Comparison of ENCODE assay signal across 24 cellular contexts in the genomic region with DNA sequence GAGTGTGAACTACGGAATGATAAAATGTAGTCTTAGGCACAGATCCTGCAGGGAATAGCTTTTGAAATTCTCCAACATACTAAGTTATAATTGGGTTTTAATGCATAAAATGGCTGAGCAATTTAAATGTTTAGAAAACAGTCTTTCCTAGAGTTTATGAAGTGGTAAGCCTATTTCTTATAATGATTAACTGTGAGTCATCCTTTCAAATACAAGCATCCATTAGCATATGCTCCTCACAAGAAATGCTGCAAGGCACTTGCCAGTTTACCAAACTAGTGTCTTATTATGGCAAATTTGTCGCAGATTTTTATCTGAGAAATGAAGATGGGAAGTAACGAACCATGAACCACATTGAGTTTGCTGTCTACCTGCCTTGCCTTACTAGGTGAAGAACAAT.
DNase-seq lines count a peak whose midpoint lies in the region; ATAC-seq, FAIRE-seq and TF ChIP-seq lines count a peak whose summit lies in the region.
"Had no signal": no experiment of that assay in that cellular context is flagged by ENCODE, and none has a peak within 500 bp of the region (broad histone marks: within the 10 kb centered on the region; RNA-seq: fewer than 3 reads in every experiment).

No MANE protein-coding gene starts in this region.

- no peaks in the 10 kb centered on the region for H3K36me3 Mint-ChIP-seq in nephron (ENCODE audit: low read depth)
- H3K36me3 Mint-ChIP-seq: CD14-positive monocyte had no signal

- peak overlapping the region; percentile 69 to 89 (median 78) for H3K27ac Mint-ChIP-seq in nephron
- H3K27ac Mint-ChIP-seq: CD14-positive monocyte had no signal

- no TSS peak for BruUV-seq in PC-3 (replicated peaks; lab: Mats Ljungman, UMichigan)
- no TSS peak for BruUV-seq in HepG2 (replicated peaks; lab: Mats Ljungman, UMichigan)

- H3K79me2 ChIP-seq in PC-3 (ENCODE audit: low read length) (no peaks in the 10 kb centered on the region), fibroblast of lung (ENCODE audit: control insufficient read depth, insufficient read depth, low read length) (no peaks in the 10 kb centered on the region), HepG2 (ENCODE audit: insufficient read depth, low read length) (no peaks in the 10 kb centered on the region)

- POLR2A ChIA-PET in PC-3 (lab: Charles Lee; ENCODE audit: unreplicated experiment): no interaction called here
- POLR2A ChIA-PET in HepG2 (lab: Yijun Ruan, JAX): no interaction called here

- 3% methylated on average over 3 of the region's 3 CpGs for WGBS in HepG2 (ENCODE audit: low lambda C conversion rate)

- H3K36me3 ChIP-seq in PC-3 (ENCODE audit: low read depth, low read length): no peaks in the 10 kb centered on the region
- H3K36me3 ChIP-seq in fibroblast of lung (ENCODE audit: control insufficient read depth, insufficient read depth, low read length): no peaks in the 10 kb centered on the region
- no peaks in the 10 kb centered on the region for H3K36me3 ChIP-seq in HepG2 (replicated peaks in 1 of 2; ENCODE audit: control insufficient read depth in 1 of 2, insufficient read depth in 2 of 2, low read length in 2 of 2)
- H3K36me3 ChIP-seq: BE2C, SJSA1 had no signal

- H4K20me1 ChIP-seq in PC-3 (ENCODE audit: low read length) (no peaks in the 10 kb centered on the region), fibroblast of lung (ENCODE audit: control insufficient read depth, extremely low read depth, insufficient read depth, low read length) (no peaks in the 10 kb centered on the region), HepG2 (ENCODE audit: insufficient read depth, low read length) (no peaks in the 10 kb centered on the region)

- H3K4me1 Mint-ChIP-seq in nephron: peaks cover 28% of the 10 kb centered on the region
- H3K4me1 Mint-ChIP-seq: CD14-positive monocyte had no signal

- H3K4me2 ChIP-seq in PC-3 (ENCODE audit: low read length) (no peak overlapping the region), fibroblast of lung (ENCODE audit: extremely low read depth, insufficient read depth, low read length) (no peak overlapping the region), HepG2 (ENCODE audit: low read depth, low read length) (no peak overlapping the region)

- H3K9me3 Mint-ChIP-seq in nephron: no peaks in the 10 kb centered on the region

- H3K9me2 ChIP-seq in PC-3 (replicated peaks; ENCODE audit: low read length): no peaks in the 10 kb centered on the region

- H3K27me3 ChIP-seq in PC-3 (ENCODE audit: low read length) (peaks cover 3% of the 10 kb centered on the region; the same call in 1 of the 2 replicates), fibroblast of lung (ENCODE audit: control insufficient read depth, insufficient read depth, low read length) (no peaks in the 10 kb centered on the region), HepG2 (ENCODE audit: control insufficient read depth in 1 of 2, insufficient read depth in 2 of 2, low read length in 2 of 2) (no peaks in the 10 kb centered on the region)
- H3K27me3 ChIP-seq: BE2C, SJSA1 had no signal

- FAIRE-seq in HepG2 (lab: Jason Lieb, UNC): no peak
- FAIRE-seq: GM12891, H1 had no signal

- no peak for TF ChIP-seq EP300 in HepG2 (IDR thresholded peaks at IDR 0.05; ENCODE audit: low read depth in 2 of 2, low read length in 2 of 2)
- no peak for TF ChIP-seq EP300 in HepG2 (CRISPR knock-in tag; IDR thresholded peaks at IDR 0.05; ENCODE audit: borderline replicate concordance)

- in situ Hi-C loops in HepG2 (cut with HindIII; ENCODE audit: extremely low pct_ligation_motif_present, low pct_unique_long_range_greater_than_20kb): no loop called here

- H3K4me3 ChIP-seq in PC-3 (ENCODE audit: low read length) (no peak overlapping the region), fibroblast of lung (replicated peaks in 1 of 4; ENCODE audit: control extremely low read depth in 1 of 4, insufficient read depth in 1 of 4, low read depth in 3 of 4, low read length in 4 of 4) (no peak overlapping the region), HepG2 (replicated peaks in 1 of 3; ENCODE audit: insufficient read depth in 1 of 3, low read depth in 2 of 3, low read length in 3 of 3) (no peak overlapping the region)
- H3K4me3 ChIP-seq: SJSA1 had no signal

- no peak overlapping the region for H3K4me3 Mint-ChIP-seq in nephron
- H3K4me3 Mint-ChIP-seq: CD14-positive monocyte had no signal

- H3K9ac ChIP-seq in PC-3 (ENCODE audit: low read length) (no peak overlapping the region), fibroblast of lung (ENCODE audit: insufficient read depth, low read length) (no peak overlapping the region), HepG2 (ENCODE audit: insufficient read depth, low read depth, low read length) (no peak overlapping the region)

- no peaks in the 10 kb centered on the region for H3K27me3 Mint-ChIP-seq in nephron (ENCODE audit: low read depth)

- H3K27ac ChIP-seq in PC-3 (ENCODE audit: low read length) (no peak overlapping the region), fibroblast of lung (ENCODE audit: insufficient read depth, low read length) (no peak overlapping the region), HepG2 (ENCODE audit: extremely low read length, insufficient read depth, low read length) (no peak overlapping the region)
- H3K27ac ChIP-seq: HL-60, SJSA1 had no signal

- ATAC-seq in PC-3 (peak; percentile 97), HepG2 (no peak), HG03354 (IDR thresholded peaks at IDR 0.05; ENCODE audit: poor library complexity, severe bottlenecking, unreplicated experiment) (no peak)
- ATAC-seq: HCT116 had no signal

- H3K4me1 ChIP-seq in PC-3 (ENCODE audit: insufficient read depth, low read length) (no peaks in the 10 kb centered on the region; the same call in 1 of the 2 replicates), fibroblast of lung (ENCODE audit: control insufficient read depth, extremely low read depth, insufficient read depth, low read length) (no peaks in the 10 kb centered on the region), HepG2 (ENCODE audit: insufficient read depth, low read length) (no peaks in the 10 kb centered on the region)
- H3K4me1 ChIP-seq: BE2C, SJSA1 had no signal

- TF ChIP-seq CTCF in PC-3 (conservative IDR thresholded peaks at IDR 0.05; ENCODE audit: low read depth, low read length) (no peak), fibroblast of lung (conservative IDR thresholded peaks at IDR 0.05 in 1 of 2, IDR thresholded peaks at IDR 0.05 in 1 of 2; ENCODE audit: low read depth in 1 of 2, low read length in 2 of 2) (no peak), nephron (IDR thresholded peaks at IDR 0.05; ENCODE audit: unreplicated experiment in 3 of 3) (no peak), HepG2 (CRISPR knock-in tag; IDR thresholded peaks at IDR 0.05) (no peak)

- H2AFZ ChIP-seq in PC-3 (ENCODE audit: low read length): no peak overlapping the region
- no peak overlapping the region for H2AFZ ChIP-seq in fibroblast of lung (ENCODE audit: low read length)
- H2AFZ ChIP-seq in HepG2 (ENCODE audit: low read length): no peak overlapping the region

- TF ChIP-seq RAD21 in HepG2 (CRISPR knock-in tag; IDR thresholded peaks at IDR 0.05): no peak

- H3F3A ChIP-seq in PC-3 (ENCODE audit: low read length, unreplicated experiment): no peaks in the 10 kb centered on the region

- CTCF ChIA-PET in PC-3 (lab: Charles Lee): no interaction called here
- CTCF ChIA-PET in HepG2 (lab: Yijun Ruan, JAX; ENCODE audit: low intra/inter-chr PET ratio, low total read pairs): no interaction called here

- TF ChIP-seq POLR2A in HepG2 (IDR thresholded peaks at IDR 0.05; ENCODE audit: insufficient read depth in 1 of 2, low read depth in 2 of 2, low read length in 2 of 2): no peak

- intact Hi-C loops in PC-3 (cut with micrococcal nuclease): no loop called here
- intact Hi-C loops in HepG2 (cut with micrococcal nuclease; ENCODE audit: unreplicated experiment): no loop called here

- DNase-seq in EL (peak; percentile 7), PC-3 (peak; percentile 39), fibroblast of lung (ENCODE audit: low read depth in 2 of 2) (peak; percentile 17 to 30), cerebellum (ENCODE audit: low spot score) (no peak), HepG2 (ENCODE audit: low spot score) (no peak)
- DNase-seq in activated T-cell treated with anti-CD3 and anti-CD28 coated beads, Interleukin-2, amount 50 U/mL, for 48 hours: no peak
- DNase-seq: BE2C, GF-D8, Karpas-422, NCI-H1092 treated with DMSO at 0.1 percent for 48 hours, NCI-H1436 treated with DMSO at 0.1 percent for 48 hours, NCI-H187 treated with DMSO at 0.1 percent for 48 hours, NCI-H524 treated with DMSO at 0.1 percent for 48 hours, NCI-H774, Right ventricle myocardium superior, RPMI8226 had no signal

- no peaks in the 10 kb centered on the region for H3K9me3 ChIP-seq in PC-3 (ENCODE audit: low read length)
- no peaks in the 10 kb centered on the region for H3K9me3 ChIP-seq in fibroblast of lung (ENCODE audit: control insufficient read depth, insufficient read depth, low read depth, low read length)
- H3K9me3 ChIP-seq in HepG2 (ENCODE audit: low read length): no peaks in the 10 kb centered on the region
- H3K9me3 ChIP-seq: BE2C, SJSA1 had no signal

TF ChIP-seq in HepG2, 621 proteins besides CTCF, POLR2A, EP300 and RAD21 (continues in another document):
- no peak for TF ChIP-seq RBM22 (optimal IDR thresholded peaks at IDR 0.05; ENCODE audit: low read length)
- TF ChIP-seq, protein P1, sequence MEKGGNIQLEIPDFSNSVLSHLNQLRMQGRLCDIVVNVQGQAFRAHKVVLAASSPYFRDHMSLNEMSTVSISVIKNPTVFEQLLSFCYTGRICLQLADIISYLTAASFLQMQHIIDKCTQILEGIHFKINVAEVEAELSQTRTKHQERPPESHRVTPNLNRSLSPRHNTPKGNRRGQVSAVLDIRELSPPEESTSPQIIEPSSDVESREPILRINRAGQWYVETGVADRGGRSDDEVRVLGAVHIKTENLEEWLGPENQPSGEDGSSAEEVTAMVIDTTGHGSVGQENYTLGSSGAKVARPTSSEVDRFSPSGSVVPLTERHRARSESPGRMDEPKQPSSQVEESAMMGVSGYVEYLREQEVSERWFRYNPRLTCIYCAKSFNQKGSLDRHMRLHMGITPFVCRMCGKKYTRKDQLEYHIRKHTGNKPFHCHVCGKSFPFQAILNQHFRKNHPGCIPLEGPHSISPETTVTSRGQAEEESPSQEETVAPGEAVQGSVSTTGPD (CRISPR knock-in tag; IDR thresholded peaks at IDR 0.05): no peak
- no peak for TF ChIP-seq RFXAP (CRISPR knock-in tag; IDR thresholded peaks at IDR 0.05; ENCODE audit: borderline replicate concordance)
- no peak for TF ChIP-seq PHB2 (IDR thresholded peaks at IDR 0.05; ENCODE audit: partially characterized antibody)

Comparison
In these comparisons a context has a peak if more than half of its experiments do, and no peak if none do; other contexts are left out.
1. DNase-seq: peak in EL (single experiment), PC-3 (single experiment) and fibroblast of lung (2 of 2); none in activated T-cell treated with anti-CD3 and anti-CD28 coated beads, Interleukin-2, amount 50 U/mL, for 48 hours (0 of 2), cerebellum (single experiment) and HepG2 (single experiment).